Comparison of ENCODE assay signal across 13 cellular contexts in genomic region chr7:93923291-93923690, GRCh38. TPM values are rescaled to one million over a fixed set of nuclear protein-coding genes. Genes with fewer than 3 reads are reported as not detected.
DNase-seq lines count a peak whose midpoint lies in the region; TF ChIP-seq lines count a peak whose summit lies in the region.
"Had no signal": no experiment of that assay in that cellular context is flagged by ENCODE, and none has a peak within 500 bp of the region (broad histone marks: within the 10 kb centered on the region; RNA-seq: fewer than 3 reads in every experiment).

No MANE protein-coding gene starts in this region.

- DNase-seq in BJ (ENCODE audit: low read depth) (no peak), left ventricle myocardium inferior (no peak), sigmoid colon (no peak), SIG-M5 treated with dmso at 0.1 percent for 504 hours (lab: John Stamatoyannopoulos, UW; ENCODE audit: unreplicated experiment) (no peak), HPDE6-E6E7 (ENCODE audit: extremely low spot score) (no peak), MV-4-11 (lab: John Stamatoyannopoulos, UW) (no peak)
- DNase-seq in effector memory CD4-positive, alpha-beta T cell: no peak
- DNase-seq: activated CD8-positive, alpha-beta T cell treated with anti-CD3 and anti-CD28 coated beads, Interleukin-2, amount 10 ng/mL, durations not matched to agents 7 days and 5 days; hypothalamus; NCI-H2107 had no signal

- POLR2A ChIA-PET in BJ (lab: Charles Lee): interaction anchor here (0.6 to 1.0 kb wide), 2 partner anchors 63 to 246 kb away, joined by 3 to 4 read pairs; no protein-coding TSS in a partner anchor

- H3K9me3 ChIP-seq in left ventricle myocardium inferior (replicated peaks) (no peaks in the 10 kb centered on the region), sigmoid colon (no peaks in the 10 kb centered on the region)
- no peaks in the 10 kb centered on the region for H3K9me3 ChIP-seq in effector memory CD4-positive, alpha-beta T cell (ENCODE audit: control insufficient read depth, low read length)

- peaks cover 62% of the 10 kb centered on the region for H3K4me1 ChIP-seq in left ventricle myocardium inferior
- peaks cover 0 to 61% (median 23%) of the 10 kb centered on the region in 4 donors for H3K4me1 ChIP-seq in sigmoid colon
- no peaks in the 10 kb centered on the region for H3K4me1 ChIP-seq in effector memory CD4-positive, alpha-beta T cell (ENCODE audit: control insufficient read depth, insufficient read depth, low read length, poor library complexity, severe bottlenecking)

- H3K27me3 ChIP-seq in BJ (ENCODE audit: control insufficient read depth, insufficient read depth, low read length): no peaks in the 10 kb centered on the region
- no peaks in the 10 kb centered on the region for H3K27me3 ChIP-seq in left ventricle myocardium inferior (ENCODE audit: low read depth)
- H3K27me3 ChIP-seq in sigmoid colon: no peaks in the 10 kb centered on the region
- peaks cover 11% of the 10 kb centered on the region for H3K27me3 ChIP-seq in effector memory CD4-positive, alpha-beta T cell (replicated peaks; ENCODE audit: control insufficient read depth, insufficient read depth, low read length, poor library complexity, severe bottlenecking)

- peak overlapping the region; percentile 65 for H3K4me3 ChIP-seq in BJ (ENCODE audit: low read depth, low read length)
- H3K4me3 ChIP-seq in WI38 (ENCODE audit: low read depth, low read length): peak overlapping the region; percentile 96
- H3K4me3 ChIP-seq in left ventricle myocardium inferior: peak overlapping the region; percentile 71
- H3K4me3 ChIP-seq in sigmoid colon: peak overlapping the region; percentile 49 to 74 (median 63)
- H3K4me3 ChIP-seq in effector memory CD4-positive, alpha-beta T cell (ENCODE audit: insufficient read depth, low read depth, low read length, poor library complexity, severe bottlenecking): no peak overlapping the region
- H3K4me3 ChIP-seq: GM23338 had no signal

- 43 to 70% methylated on average over 6 of the region's 6 CpGs for WGBS in sigmoid colon, 2 donors

- peak overlapping the region; percentile 94 for H3K27ac ChIP-seq in left ventricle myocardium inferior (replicated peaks)
- H3K27ac ChIP-seq in sigmoid colon: peak overlapping the region; percentile 85 to 92 (median 88)
- H3K27ac ChIP-seq in effector memory CD4-positive, alpha-beta T cell (ENCODE audit: insufficient read depth, low read length, poor library complexity, severe bottlenecking): no peak overlapping the region

- no peak for TF ChIP-seq POLR2A in sigmoid colon (IDR thresholded peaks at IDR 0.05)

- intact Hi-C loops in left ventricle myocardium inferior (cut with micrococcal nuclease) (no loop called here), sigmoid colon (cut with DNase I) (loop anchor here (5.0 kb wide), 1 partner anchor 79 kb away; the partner anchor contains the start of gene BET1)

- H3K36me3 ChIP-seq in BJ (ENCODE audit: control insufficient read depth, insufficient read depth, low read length): peaks cover 7% of the 10 kb centered on the region
- H3K36me3 ChIP-seq in left ventricle myocardium inferior: peaks cover 13% of the 10 kb centered on the region
- H3K36me3 ChIP-seq in sigmoid colon: peaks cover 0 to 5% (median 0%) of the 10 kb centered on the region in 4 donors
- no peaks in the 10 kb centered on the region for H3K36me3 ChIP-seq in effector memory CD4-positive, alpha-beta T cell (ENCODE audit: control insufficient read depth, insufficient read depth, low read length)

- CTCF ChIA-PET in BJ (lab: Yijun Ruan, JAX): interaction anchor here (0.8 to 1.2 kb wide), 3 partner anchors 21 to 164 kb away, joined by 4 to 5 read pairs (median 4); no protein-coding TSS in a partner anchor

- no peak for TF ChIP-seq CTCF in BJ (IDR thresholded peaks at IDR 0.05; ENCODE audit: insufficient read depth, low read depth, low read length)
- TF ChIP-seq CTCF in WI38 (IDR thresholded peaks at IDR 0.05; ENCODE audit: low read depth, low read length): no peak
- TF ChIP-seq CTCF in left ventricle myocardium inferior (IDR thresholded peaks at IDR 0.05; ENCODE audit: borderline replicate concordance): no peak
- TF ChIP-seq CTCF in sigmoid colon (IDR thresholded peaks at IDR 0.05): no peak

- no peak for TF ChIP-seq EP300 in sigmoid colon (IDR thresholded peaks at IDR 0.05)

RNA-seq across cellular contexts. Expression of gene GNG11, which starts 1.8 kb away (rescaled TPM):
- 9.3 and 16.0 TPM in 2 replicates for polyA plus RNA-seq in BJ (2011; rRNA removed)
- 2.3 and 4.0 TPM in 2 replicates for polyA minus RNA-seq in BJ (2011; rRNA and poly(A)+ RNA removed)
- total RNA-seq in left ventricle myocardium inferior: 29.6 TPM
- total RNA-seq in sigmoid colon: 10 to 100 TPM; 12.9 to 26.8 (median 18.9) TPM
- 10 to 100 TPM in 1 of 3 donors, 1 to 10 TPM in 2; 8.1 to 34.2 (median 8.1) TPM for polyA plus RNA-seq in sigmoid colon
- total RNA-seq: activated CD8-positive, alpha-beta T cell treated with anti-CD3 and anti-CD28 coated beads, Interleukin-2, amount 10 ng/mL, durations not matched to agents 7 days and 5 days had no signal

RNA-seq across cellular contexts. Expression of gene GNGT1, which starts 16.9 kb away (rescaled TPM):
- polyA plus RNA-seq in BJ (2011; rRNA removed) (not detected in 2 replicates), sigmoid colon (not detected)
- polyA minus RNA-seq in BJ (2011; rRNA and poly(A)+ RNA removed): not detected in 2 replicates
- total RNA-seq in left ventricle myocardium inferior (not detected), sigmoid colon (not detected)
- total RNA-seq: activated CD8-positive, alpha-beta T cell treated with anti-CD3 and anti-CD28 coated beads, Interleukin-2, amount 10 ng/mL, durations not matched to agents 7 days and 5 days; bronchial epithelial cell; GM23338 had no signal

RNA-seq across cellular contexts. Expression of gene TFPI2, which starts 32.7 kb away (rescaled TPM):
- 113 and 143 TPM in 2 replicates for polyA plus RNA-seq in BJ (2011; rRNA removed)
- 11.1 and 22.0 TPM in 2 replicates for polyA minus RNA-seq in BJ (2011; rRNA and poly(A)+ RNA removed)
- 1.5 TPM for total RNA-seq in left ventricle myocardium inferior
- 1 to 10 TPM in 3 of 4 donors, under 1 TPM in 1; 0.55 to 5.0 (median 3.7) TPM for total RNA-seq in sigmoid colon
- 1 to 10 TPM; 1.3 to 2.5 (median 1.8) TPM for polyA plus RNA-seq in sigmoid colon
- total RNA-seq: activated CD8-positive, alpha-beta T cell treated with anti-CD3 and anti-CD28 coated beads, Interleukin-2, amount 10 ng/mL, durations not matched to agents 7 days and 5 days had no signal
